Comparison of ENCODE assay signal across 24 cellular contexts in genomic region chrX:43868791-43869190, GRCh38. TPM values are rescaled to one million over a fixed set of nuclear protein-coding genes. Genes with fewer than 3 reads are reported as not detected.
DNase-seq lines count a peak whose midpoint lies in the region; ATAC-seq and TF ChIP-seq lines count a peak whose summit lies in the region.
"Had no signal": no experiment of that assay in that cellular context is flagged by ENCODE, and none has a peak within 500 bp of the region (broad histone marks: within the 10 kb centered on the region; RNA-seq: fewer than 3 reads in every experiment).

No MANE protein-coding gene starts in this region.

- no peaks in the 10 kb centered on the region for H3K9me2 ChIP-seq in hepatocyte (replicated peaks; ENCODE audit: insufficient read depth)

- no TSS peak for BruUV-seq in Calu3 (replicated peaks; lab: Mats Ljungman, UMichigan)

- no peak overlapping the region for H3K27ac ChIP-seq in hepatocyte
- H3K27ac ChIP-seq in psoas muscle = peak overlapping the region; percentile 31
- H3K27ac ChIP-seq in osteoblast (ENCODE audit: low read depth, low read length) = no peak overlapping the region
- H3K27ac ChIP-seq: PC-9, SJCRH30, vagina, WERI-Rb-1 had no signal

- H3K27me3 ChIP-seq in hepatocyte = no peaks in the 10 kb centered on the region
- peaks cover 0 to 7% (median 0%) of the 10 kb centered on the region in 3 donors for H3K27me3 ChIP-seq in psoas muscle (ENCODE audit: insufficient read depth in 3 of 3, low read length in 2 of 3)
- H3K27me3 ChIP-seq in osteoblast (ENCODE audit: insufficient read depth, low read length) = peaks cover 9% of the 10 kb centered on the region
- H3K27me3 ChIP-seq: esophagus muscularis mucosa, sigmoid colon, SJCRH30, vagina had no signal

- no peak for ATAC-seq in psoas muscle
- no peak for ATAC-seq in HG03039 (IDR thresholded peaks at IDR 0.05; ENCODE audit: unreplicated experiment)
- ATAC-seq in omental fat pad (ENCODE audit: low FRiP score) = no peak
- ATAC-seq in activated naive CD8-positive, alpha-beta T cell treated with anti-CD3 and anti-CD28 coated beads, Interleukin-2, amount 50 U/mL, for 24 hours = no peak
- ATAC-seq: natural killer cell treated with Interleukin-12 subunit alpha and Interleukin-12 subunit beta and Interleukin-15 and Interleukin-18, amount 100 ng/mL, for 72 hours had no signal

- H3K4me2 ChIP-seq in hepatocyte = peak overlapping the region; percentile 56
- H3K4me2 ChIP-seq in osteoblast (ENCODE audit: insufficient read depth, low read length) = no peak overlapping the region
- H3K4me2 ChIP-seq: PC-9 had no signal

- H3K36me3 ChIP-seq in hepatocyte (replicated peaks; ENCODE audit: insufficient read depth, low read depth) (no peaks in the 10 kb centered on the region), psoas muscle (ENCODE audit: insufficient read depth in 1 of 2, low read depth in 1 of 2) (no peaks in the 10 kb centered on the region), osteoblast (ENCODE audit: insufficient read depth, low read length) (no peaks in the 10 kb centered on the region)
- H3K36me3 ChIP-seq: esophagus muscularis mucosa, sigmoid colon, SJCRH30, vagina, WERI-Rb-1 had no signal

- H3K79me2 ChIP-seq in hepatocyte (no peaks in the 10 kb centered on the region), osteoblast (ENCODE audit: insufficient read depth, low read length) (no peaks in the 10 kb centered on the region)

- H3K4me3 ChIP-seq in hepatocyte (no peak overlapping the region), psoas muscle (peak overlapping the region; percentile 12), osteoblast (ENCODE audit: insufficient read depth, low read length) (no peak overlapping the region)
- H3K4me3 ChIP-seq: PC-9, SJCRH30, vagina had no signal

- H3K4me3 Mint-ChIP-seq in Calu3 (ENCODE audit: low read depth, unreplicated experiment) = peak overlapping the region; percentile 57
- H3K4me3 Mint-ChIP-seq in activated naive CD8-positive, alpha-beta T cell treated with anti-CD3 and anti-CD28 coated beads, Interleukin-2, amount 50 U/mL, for 24 hours = no peak overlapping the region
- H3K4me3 Mint-ChIP-seq: activated naive CD8-positive, alpha-beta T cell; CD4-positive, alpha-beta T cell; natural killer cell treated with Interleukin-12 subunit alpha and Interleukin-12 subunit beta and Interleukin-15 and Interleukin-18, amount 100 ng/mL, for 72 hours; T-helper 1 cell treated with Interleukin-12 subunit alpha and Interleukin-12 subunit beta and Interleukin-4 antibody, amounts not matched to agents 30 μg/mL and 1 μg/mL, for 36 hours had no signal

- no peaks in the 10 kb centered on the region for H3K27me3 Mint-ChIP-seq in Calu3 (ENCODE audit: unreplicated experiment)
- peaks cover 4% of the 10 kb centered on the region for H3K27me3 Mint-ChIP-seq in activated naive CD8-positive, alpha-beta T cell treated with anti-CD3 and anti-CD28 coated beads, Interleukin-2, amount 50 U/mL, for 24 hours
- H3K27me3 Mint-ChIP-seq: activated naive CD8-positive, alpha-beta T cell had no signal

- intact Hi-C loops in Calu3 (cut with micrococcal nuclease; ENCODE audit: unreplicated experiment) = no loop called here
- intact Hi-C loops in psoas muscle (cut with DNase I) = no loop called here

- H3K36me3 Mint-ChIP-seq in Calu3 (ENCODE audit: insufficient read depth, unreplicated experiment) = no peaks in the 10 kb centered on the region
- H3K36me3 Mint-ChIP-seq in activated naive CD8-positive, alpha-beta T cell treated with anti-CD3 and anti-CD28 coated beads, Interleukin-2, amount 50 U/mL, for 24 hours (ENCODE audit: low read depth) = no peaks in the 10 kb centered on the region
- H3K36me3 Mint-ChIP-seq: activated naive CD8-positive, alpha-beta T cell; natural killer cell treated with Interleukin-12 subunit alpha and Interleukin-12 subunit beta and Interleukin-15 and Interleukin-18, amount 100 ng/mL, for 72 hours had no signal

- WGBS in hepatocyte (ENCODE audit: low lambda C conversion rate, missing lambda C conversion rate) = 37% methylated on average over 6 of the region's 6 CpGs
- 40 to 57% (median 40%) methylated on average over 6 of the region's 6 CpGs for WGBS in psoas muscle, 3 donors

- CTCF ChIA-PET in Calu3 (lab: Charles Lee) = no interaction called here

- TF ChIP-seq CTCF in Calu3 (IDR thresholded peaks at IDR 0.05; ENCODE audit: unreplicated experiment) (no peak), hepatocyte (IDR thresholded peaks at IDR 0.05; ENCODE audit: poor library complexity) (no peak), psoas muscle (IDR thresholded peaks at IDR 0.05) (no peak), osteoblast (IDR thresholded peaks at IDR 0.05; ENCODE audit: extremely low read depth, low read depth, low read length) (no peak), omental fat pad (IDR thresholded peaks at IDR 0.05) (no peak)

- H3K9me3 ChIP-seq in hepatocyte (ENCODE audit: low read depth) (no peaks in the 10 kb centered on the region), psoas muscle (no peaks in the 10 kb centered on the region), osteoblast (ENCODE audit: low read depth, low read length) (no peaks in the 10 kb centered on the region)
- H3K9me3 ChIP-seq: esophagus muscularis mucosa, sigmoid colon, SJCRH30, vagina had no signal

- H3K27ac Mint-ChIP-seq in Calu3 (ENCODE audit: unreplicated experiment) = peak overlapping the region; percentile 82
- H3K27ac Mint-ChIP-seq in activated naive CD8-positive, alpha-beta T cell treated with anti-CD3 and anti-CD28 coated beads, Interleukin-2, amount 50 U/mL, for 24 hours = no peak overlapping the region
- H3K27ac Mint-ChIP-seq: activated naive CD8-positive, alpha-beta T cell; activated T-helper 2 cell treated with anti-CD3 and anti-CD28 coated beads, Interferon-gamma antibody, Interleukin-2, Interleukin-4, amounts not matched to agents 10 μg/mL and 5 μg/mL and 100 μg/mL, durations not matched to agents 14 hours and 24 hours and 36 hours; CD4-positive, alpha-beta T cell; natural killer cell treated with Interleukin-12 subunit alpha and Interleukin-12 subunit beta and Interleukin-15 and Interleukin-18, amount 100 ng/mL, for 72 hours; T-helper 1 cell treated with Interleukin-12 subunit alpha and Interleukin-12 subunit beta and Interleukin-4 antibody, amounts not matched to agents 30 μg/mL and 1 μg/mL, for 36 hours had no signal

- H3K9me3 Mint-ChIP-seq in Calu3 (ENCODE audit: low read depth, unreplicated experiment) = no peaks in the 10 kb centered on the region
- H3K9me3 Mint-ChIP-seq in activated naive CD8-positive, alpha-beta T cell treated with anti-CD3 and anti-CD28 coated beads, Interleukin-2, amount 50 U/mL, for 24 hours = no peaks in the 10 kb centered on the region
- H3K9me3 Mint-ChIP-seq: activated T-helper 2 cell treated with anti-CD3 and anti-CD28 coated beads, Interferon-gamma antibody, Interleukin-2, Interleukin-4, amounts not matched to agents 10 μg/mL and 5 μg/mL and 100 μg/mL, durations not matched to agents 14 hours and 24 hours and 36 hours; CD4-positive, alpha-beta T cell; natural killer cell treated with Interleukin-12 subunit alpha and Interleukin-12 subunit beta and Interleukin-15 and Interleukin-18, amount 100 ng/mL, for 72 hours; T-helper 1 cell treated with Interleukin-12 subunit alpha and Interleukin-12 subunit beta and Interleukin-4 antibody, amounts not matched to agents 30 μg/mL and 1 μg/mL, for 36 hours had no signal

- H3K4me1 Mint-ChIP-seq in Calu3 (ENCODE audit: low read depth, unreplicated experiment) = peaks cover 50% of the 10 kb centered on the region
- no peaks in the 10 kb centered on the region for H3K4me1 Mint-ChIP-seq in activated naive CD8-positive, alpha-beta T cell treated with anti-CD3 and anti-CD28 coated beads, Interleukin-2, amount 50 U/mL, for 24 hours

- in situ Hi-C loops in SK-MEL-5 (cut with HindIII; ENCODE audit: low pct_unique_long_range_greater_than_20kb, low sequenced_read_pairs) = no loop called here

- no peak for DNase-seq in Calu3
- DNase-seq in SK-MEL-5 (ENCODE audit: low read depth, low spot score) = peak; percentile 1
- DNase-seq in hepatocyte (ENCODE audit: low spot score) = no peak
- no peak for DNase-seq in psoas muscle
- DNase-seq in osteoblast (ENCODE audit: insufficient read length, low spot score, missing footprints) = no peak
- DNase-seq in omental fat pad (ENCODE audit: low spot score) = no peak
- no peak for DNase-seq in activated naive CD8-positive, alpha-beta T cell treated with anti-CD3 and anti-CD28 coated beads, Interleukin-2, amount 50 U/mL, for 24 hours
- DNase-seq: activated CD4-positive, alpha-beta T cell treated with anti-CD3 and anti-CD28 coated beads, Interleukin-2, amount 50 U/mL, for 1 hour; CD4-positive, alpha-beta T cell; midbrain; NCI-H187 treated with DMSO at 0.1 percent for 48 hours; NCI-H226; PC-9; sigmoid colon; SJCRH30; substantia nigra; WERI-Rb-1 had no signal

- H3K4me1 ChIP-seq in hepatocyte (ENCODE audit: insufficient read depth) (peaks cover 5% of the 10 kb centered on the region), psoas muscle (peaks cover 10% of the 10 kb centered on the region), osteoblast (ENCODE audit: insufficient read depth, low read length) (no peaks in the 10 kb centered on the region)
- H3K4me1 ChIP-seq: sigmoid colon, SJCRH30, vagina had no signal

- H4K20me1 ChIP-seq in hepatocyte (ENCODE audit: insufficient read depth, poor library complexity, severe bottlenecking) (no peaks in the 10 kb centered on the region), osteoblast (ENCODE audit: insufficient read depth, low read length) (no peaks in the 10 kb centered on the region)

- H2AFZ ChIP-seq in hepatocyte = no peak overlapping the region
- no peak overlapping the region for H2AFZ ChIP-seq in osteoblast (ENCODE audit: low read length)
- H2AFZ ChIP-seq: PC-9 had no signal

RNA-seq across cellular contexts. Expression of gene MAOB, which starts 13.5 kb away (rescaled TPM):
- total RNA-seq in Calu3 (2022) (45.0 and 56.8 TPM in 2 replicates), hepatocyte (47.0 and 54.8 TPM in 2 replicates), psoas muscle (10 to 100 TPM; 33.4 to 80.6 (median 43.5) TPM), osteoblast (0.29 and 0.72 TPM in 2 replicates), omental fat pad (10 to 100 TPM; 15.8 to 93.2 (median 52.3) TPM)
- total RNA-seq in SK-MEL-5 (2014; rRNA removed; shearing (Covaris generic)) = not detected in 2 replicates
- polyA plus RNA-seq in SK-MEL-5 (2015; cell fraction: cytosol; rRNA removed) = not detected in 2 replicates
- not detected in 2 replicates for polyA plus RNA-seq in SK-MEL-5 (2015; cell fraction: nucleus; rRNA removed)
- polyA plus RNA-seq in hepatocyte (65.1 and 80.5 TPM in 2 replicates), psoas muscle (10 to 100 TPM; 13.0 to 43.8 (median 39.8) TPM)
- total RNA-seq: CD4-positive, alpha-beta T cell; natural killer cell treated with Interleukin-12 subunit alpha and Interleukin-12 subunit beta and Interleukin-15 and Interleukin-18, amount 100 ng/mL, for 72 hours; SJCRH30 had no signal
